Comparison of ENCODE assay signal across 9 cellular contexts in genomic region chr6:27251672-27252251, GRCh38. TPM values are rescaled to one million over a fixed set of nuclear protein-coding genes. Genes with fewer than 3 reads are reported as not detected.
A peak's percentile ranks its signal among the peaks of the same experiment; 100 is the strongest.
DNase-seq lines count a peak whose midpoint lies in the region; ATAC-seq, FAIRE-seq and TF ChIP-seq lines count a peak whose summit lies in the region.
"Had no signal": no experiment of that assay in that cellular context is flagged by ENCODE, and none has a peak within 500 bp of the region (broad histone marks: within the 10 kb centered on the region; RNA-seq: fewer than 3 reads in every experiment).

No MANE protein-coding gene starts in this region.

- DNase-seq in AG09309 (ENCODE audit: low read depth) (no peak), NCI-H510A (lab: John Stamatoyannopoulos, UW) (peak; percentile 80), endothelial cell of umbilical vein (ENCODE audit: low read depth, low spot score) (peak; percentile 23)
- DNase-seq in activated CD8-positive, alpha-beta memory T cell treated with anti-CD3 and anti-CD28 coated beads for 4 hours (ENCODE audit: low read depth in 2 of 2): peak; percentile 23 to 35
- DNase-seq in naive thymus-derived CD8-positive, alpha-beta T cell: peak; percentile 19 to 66 (median 48)
- DNase-seq in stimulated activated naive CD8-positive, alpha-beta T cell treated with anti-CD3 and anti-CD28 coated beads, Interleukin-15, amount 100 ng/mL, for 72 hours: peak; percentile 73 to 82

- peaks cover 5% of the 10 kb centered on the region for H3K4me1 ChIP-seq in endothelial cell of umbilical vein (ENCODE audit: control insufficient read depth, extremely low read depth, insufficient read depth, low read length)

- POLR2A ChIA-PET in endothelial cell of umbilical vein (lab: Charles Lee): no interaction called here
- POLR2A ChIA-PET in naive thymus-derived CD8-positive, alpha-beta T cell (lab: Charles Lee): interaction anchor here (0.6 kb wide), 1 partner anchor 9 kb away, joined by 3 read pairs; no protein-coding TSS in a partner anchor

- intact Hi-C loops in endothelial cell of umbilical vein (cut with micrococcal nuclease): no loop called here

- H3K27ac Mint-ChIP-seq in naive thymus-derived CD8-positive, alpha-beta T cell: peak overlapping the region in 2 of 10 donors; percentile 20 to 28
- peak overlapping the region in 1 of 2 donors; percentile 36 for H3K27ac Mint-ChIP-seq in stimulated activated naive CD8-positive, alpha-beta T cell treated with anti-CD3 and anti-CD28 coated beads, Interleukin-15, amount 100 ng/mL, for 72 hours

- H3K9me3 Mint-ChIP-seq in naive thymus-derived CD8-positive, alpha-beta T cell: no peaks in the 10 kb centered on the region
- no peaks in the 10 kb centered on the region for H3K9me3 Mint-ChIP-seq in stimulated activated naive CD8-positive, alpha-beta T cell treated with anti-CD3 and anti-CD28 coated beads, Interleukin-15, amount 100 ng/mL, for 72 hours

- ATAC-seq in GM18907 (IDR thresholded peaks at IDR 0.05; ENCODE audit: unreplicated experiment): peak; percentile 85
- peak; percentile 86 for ATAC-seq in HG03108 (IDR thresholded peaks at IDR 0.05; ENCODE audit: unreplicated experiment)
- ATAC-seq in naive thymus-derived CD8-positive, alpha-beta T cell: peak; percentile 81 to 91
- ATAC-seq in stimulated activated naive CD8-positive, alpha-beta T cell treated with anti-CD3 and anti-CD28 coated beads, Interleukin-15, amount 100 ng/mL, for 72 hours: peak; percentile 95

- peaks cover 42 to 51% of the 10 kb centered on the region in 2 experiments for H3K27me3 ChIP-seq in endothelial cell of umbilical vein (ENCODE audit: control insufficient read depth in 2 of 2, insufficient read depth in 2 of 2, low read length in 2 of 2)

- no peak overlapping the region for H3K9ac ChIP-seq in endothelial cell of umbilical vein (replicated peaks; ENCODE audit: extremely low read depth, insufficient read depth, low read length)

- no TSS peak for BruUV-seq in endothelial cell of umbilical vein (replicated peaks; lab: Mats Ljungman, UMichigan)

- no peak for FAIRE-seq in endothelial cell of umbilical vein (lab: Jason Lieb, UNC)

- H3K4me3 ChIP-seq in AG09309 (ENCODE audit: control insufficient read depth, low read depth, low read length) (peak overlapping the region; percentile 41), endothelial cell of umbilical vein (replicated peaks in 1 of 3; ENCODE audit: insufficient read depth in 1 of 3, low read depth in 1 of 3, low read length in 3 of 3) (peak overlapping the region; percentile 23 to 32 (median 32))

- H3K9me3 ChIP-seq in endothelial cell of umbilical vein (replicated peaks; ENCODE audit: control insufficient read depth, insufficient read depth, low read length): no peaks in the 10 kb centered on the region

- CTCF ChIA-PET in endothelial cell of umbilical vein (lab: Charles Lee): interaction anchor here (0.9 to 1.0 kb wide), 3 partner anchors 9 to 61 kb away, joined by 3 to 4 read pairs (median 4); no protein-coding TSS in a partner anchor

- H3K36me3 Mint-ChIP-seq in naive thymus-derived CD8-positive, alpha-beta T cell: peaks cover 0 to 2% (median 0%) of the 10 kb centered on the region in 3 donors

- peaks cover 36 to 68% (median 58%) of the 10 kb centered on the region in 5 donors for H3K27me3 Mint-ChIP-seq in naive thymus-derived CD8-positive, alpha-beta T cell
- peaks cover 44% of the 10 kb centered on the region for H3K27me3 Mint-ChIP-seq in stimulated activated naive CD8-positive, alpha-beta T cell treated with anti-CD3 and anti-CD28 coated beads, Interleukin-15, amount 100 ng/mL, for 72 hours

- H2AFZ ChIP-seq in endothelial cell of umbilical vein (ENCODE audit: low read depth, low read length): peak overlapping the region; percentile 90

- no peak overlapping the region for H3K27ac ChIP-seq in endothelial cell of umbilical vein (ENCODE audit: insufficient read depth, low read depth, low read length)

- no peak for TF ChIP-seq POLR2A in endothelial cell of umbilical vein (IDR thresholded peaks at IDR 0.05; ENCODE audit: low read depth, low read length)

- H3K4me3 Mint-ChIP-seq in naive thymus-derived CD8-positive, alpha-beta T cell: peak overlapping the region; percentile 78 to 96 (median 85)
- H3K4me3 Mint-ChIP-seq in stimulated activated naive CD8-positive, alpha-beta T cell treated with anti-CD3 and anti-CD28 coated beads, Interleukin-15, amount 100 ng/mL, for 72 hours: peak overlapping the region; percentile 93 to 95

- peaks cover 3% of the 10 kb centered on the region for H3K9me1 ChIP-seq in endothelial cell of umbilical vein (replicated peaks; ENCODE audit: control insufficient read depth, extremely low read depth, insufficient read depth, low read length)

- TF ChIP-seq CTCF in AG09309 (IDR thresholded peaks at IDR 0.05; ENCODE audit: control insufficient read depth, insufficient read depth, low read depth, low read length, missing control alignments) (no peak), endothelial cell of umbilical vein (IDR thresholded peaks at IDR 0.05; ENCODE audit: extremely low read depth in 1 of 2, insufficient read depth in 1 of 2, low read depth in 1 of 2, low read length in 2 of 2) (peak; percentile 7 to 31)

- peaks cover 4 to 13% (median 7%) of the 10 kb centered on the region in 4 donors for H3K4me1 Mint-ChIP-seq in naive thymus-derived CD8-positive, alpha-beta T cell
- peaks cover 8% of the 10 kb centered on the region for H3K4me1 Mint-ChIP-seq in stimulated activated naive CD8-positive, alpha-beta T cell treated with anti-CD3 and anti-CD28 coated beads, Interleukin-15, amount 100 ng/mL, for 72 hours

- H3K36me3 ChIP-seq in endothelial cell of umbilical vein (ENCODE audit: control insufficient read depth in 2 of 2, extremely low read depth in 1 of 2, insufficient read depth in 2 of 2, low read length in 2 of 2): no peaks in the 10 kb centered on the region

- H4K20me1 ChIP-seq in endothelial cell of umbilical vein (replicated peaks; ENCODE audit: control insufficient read depth, extremely low read depth, insufficient read depth, low read length): no peaks in the 10 kb centered on the region

- dilution Hi-C loops in endothelial cell of umbilical vein (cut with MboI; ENCODE audit: extremely low pct_ligation_motif_present, low sequenced_read_pairs): no loop called here

- H3K79me2 ChIP-seq in endothelial cell of umbilical vein (ENCODE audit: control insufficient read depth, insufficient read depth, low read length): no peaks in the 10 kb centered on the region

- peak overlapping the region; percentile 21 for H3K4me2 ChIP-seq in endothelial cell of umbilical vein (ENCODE audit: insufficient read depth, low read length)

TF ChIP-seq in endothelial cell of umbilical vein, 7 proteins besides CTCF, POLR2A, EP300 and RAD21:
- TF ChIP-seq JUN (IDR thresholded peaks at IDR 0.05; ENCODE audit: borderline replicate concordance, insufficient read depth, insufficient read length, low read depth) (no peak), EZH2 (IDR thresholded peaks at IDR 0.05; ENCODE audit: borderline replicate concordance, low read depth, low read length, severe bottlenecking) (peak; percentile 23)

RNA-seq across cellular contexts. Expression of gene PRSS16, which starts 4.3 kb away (rescaled TPM):
- not detected in 2 replicates for total RNA-seq in endothelial cell of umbilical vein
- not detected in 2 replicates for polyA plus RNA-seq in endothelial cell of umbilical vein
- polyA plus RNA-seq in endothelial cell of umbilical vein (2011; cell fraction: cytosol; rRNA removed): not detected in 2 replicates
- polyA plus RNA-seq in endothelial cell of umbilical vein (2011; cell fraction: nucleus; rRNA removed): 0.16 TPM in 1 of 2 replicates, not detected in the other
- polyA plus RNA-seq in endothelial cell of umbilical vein (2012): not detected in 2 replicates
- 1.3 TPM in 1 of 2 replicates, not detected in the other for polyA minus RNA-seq in endothelial cell of umbilical vein
- 0.72 TPM for polyA minus RNA-seq in endothelial cell of umbilical vein (2011; cell fraction: cytosol; rRNA and poly(A)+ RNA removed)
- polyA minus RNA-seq in endothelial cell of umbilical vein (2011; cell fraction: nucleus; rRNA and poly(A)+ RNA removed): not detected in 2 replicates
- total RNA-seq in naive thymus-derived CD8-positive, alpha-beta T cell: under 1 TPM in 1 of 2 experiments, not detected in 1; 0.25 TPM
- polyA plus RNA-seq in naive thymus-derived CD8-positive, alpha-beta T cell: 1 to 10 TPM in 1 of 3 donors, under 1 TPM in 1, not detected in 1; 0.57 to 1.0 TPM
- total RNA-seq: LHCN-M2 had no signal
